In genomic region chr16:56113223-56113622, GRCh38 we compare ENCODE assay signal across 1 cellular context.
TF ChIP-seq lines count a peak whose summit lies in the region.

No MANE protein-coding gene starts in this region.

TF ChIP-seq in GM23338, 12 proteins besides CTCF, POLR2A, EP300 and RAD21:
- no peak; the same call in 1 of the 2 replicates for TF ChIP-seq ZNF462 (CRISPR knock-in tag; IDR thresholded peaks at IDR 0.05)
- no peak for TF ChIP-seq NANOG (IDR thresholded peaks at IDR 0.05; ENCODE audit: borderline replicate concordance)
- TF ChIP-seq ZNF114 (CRISPR knock-in tag; IDR thresholded peaks at IDR 0.05), result no peak
- no peak for TF ChIP-seq ZNF331 (CRISPR knock-in tag; IDR thresholded peaks at IDR 0.05; ENCODE audit: low read depth)
- TF ChIP-seq EZH2 (IDR thresholded peaks at IDR 0.05; ENCODE audit: low read depth, unreplicated experiment), result no peak
- TF ChIP-seq REST (IDR thresholded peaks at IDR 0.05; ENCODE audit: unreplicated experiment), result no peak
- no peak for TF ChIP-seq STAT1 (IDR thresholded peaks at IDR 0.05; ENCODE audit: unreplicated experiment)
